24 cellular contexts compared by ENCODE assay signal in genomic region chr17:81170727-81171494, GRCh38. TPM values are rescaled to one million over a fixed set of nuclear protein-coding genes. Genes with fewer than 3 reads are reported as not detected.
"Had no signal": no experiment of that assay in that cellular context is flagged by ENCODE, and none has a peak within 500 bp of the region (broad histone marks: within the 10 kb centered on the region; RNA-seq: fewer than 3 reads in every experiment).

No MANE protein-coding gene starts in this region.

- H3K36me3 Mint-ChIP-seq: activated naive CD4-positive, alpha-beta T cell treated with anti-CD3 and anti-CD28 coated beads, Interleukin-2, amount 50 U/mL, for 24 hours; T-cell had no signal

- H3K4me3 ChIP-seq: dorsolateral prefrontal cortex, spleen, thoracic aorta had no signal

- DNase-seq: activated CD4-positive, alpha-beta T cell treated with anti-CD3 and anti-CD28 coated beads for 1 hour; activated CD4-positive, alpha-beta T cell treated with anti-CD3 and anti-CD28 coated beads, Interleukin-2, amount 50 U/mL, for 1 hour; activated CD8-positive, alpha-beta T cell treated with anti-CD3 and anti-CD28 coated beads, Interleukin-2, amount 10 ng/mL, durations not matched to agents 7 days and 5 days; activated gamma-delta T cell; aorta; effector memory CD8-positive, alpha-beta T cell; hippocampal formation; left ventricle myocardium superior; spleen; stimulated activated CD4-positive, alpha-beta T cell treated with anti-CD3 and anti-CD28 coated beads, Interleukin-4, amount 100 ng/mL, for 1 hour; stimulated activated naive CD4-positive, alpha-beta T cell treated with Interleukin-2 at 50 U/mL for 16 hours; T-cell had no signal

- H3K9me3 ChIP-seq: thoracic aorta had no signal

- H3K27me3 ChIP-seq: dorsolateral prefrontal cortex had no signal

- H3K9me3 Mint-ChIP-seq: activated naive CD4-positive, alpha-beta T cell treated with anti-CD3 and anti-CD28 coated beads, Interleukin-2, amount 50 U/mL, for 24 hours; activated T-helper 1 cell treated with anti-CD3 and anti-CD28 coated beads, Interleukin-12 subunit alpha, Interleukin-12 subunit beta, Interleukin-2, Interleukin-4 antibody, amounts not matched to agents 30 ng/mL and 10 ng/mL and 1 ng/mL, durations not matched to agents 14 hours and 24 hours and 36 hours; effector memory CD8-positive, alpha-beta T cell; T-cell had no signal

- H3K27ac Mint-ChIP-seq: activated CD8-positive, alpha-beta T cell treated with anti-CD3 and anti-CD28 coated beads, Interleukin-2, amount 10 ng/mL, durations not matched to agents 7 days and 5 days; activated naive CD4-positive, alpha-beta T cell treated with anti-CD3 and anti-CD28 coated beads, Interleukin-2, amount 50 U/mL, for 24 hours; activated T-helper 1 cell treated with anti-CD3 and anti-CD28 coated beads, Interleukin-12 subunit alpha, Interleukin-12 subunit beta, Interleukin-2, Interleukin-4 antibody, amounts not matched to agents 30 ng/mL and 10 ng/mL and 1 ng/mL, durations not matched to agents 14 hours and 24 hours and 36 hours; effector memory CD8-positive, alpha-beta T cell; T-cell had no signal

- ATAC-seq: activated CD8-positive, alpha-beta T cell treated with anti-CD3 and anti-CD28 coated beads, Interleukin-2, amount 10 ng/mL, durations not matched to agents 7 days and 5 days; effector memory CD8-positive, alpha-beta T cell; esophagus mucosa; left ventricle myocardium superior; T-cell had no signal

- H3K4me3 Mint-ChIP-seq: activated CD8-positive, alpha-beta T cell treated with anti-CD3 and anti-CD28 coated beads, Interleukin-2, amount 10 ng/mL, durations not matched to agents 7 days and 5 days; activated naive CD4-positive, alpha-beta T cell treated with anti-CD3 and anti-CD28 coated beads, Interleukin-2, amount 50 U/mL, for 24 hours; activated T-helper 1 cell treated with anti-CD3 and anti-CD28 coated beads, Interleukin-12 subunit alpha, Interleukin-12 subunit beta, Interleukin-2, Interleukin-4 antibody, amounts not matched to agents 30 ng/mL and 10 ng/mL and 1 ng/mL, durations not matched to agents 14 hours and 24 hours and 36 hours; brain; effector memory CD8-positive, alpha-beta T cell; neural crest cell; T-cell; type B pancreatic cell had no signal

- H3K4me1 Mint-ChIP-seq: neural crest cell had no signal

- H3K36me3 ChIP-seq: spleen, thoracic aorta had no signal

- H3K27ac ChIP-seq: spleen, thoracic aorta had no signal

RNA-seq across cellular contexts. Expression of gene PVALEF, which starts 5.6 kb away (rescaled TPM):
- total RNA-seq: activated CD8-positive, alpha-beta T cell treated with anti-CD3 and anti-CD28 coated beads, Interleukin-2, amount 10 ng/mL, durations not matched to agents 7 days and 5 days; activated T-helper 1 cell treated with anti-CD3 and anti-CD28 coated beads, Interleukin-12 subunit alpha, Interleukin-12 subunit beta, Interleukin-2, Interleukin-4 antibody, amounts not matched to agents 30 ng/mL and 10 ng/mL and 1 ng/mL, durations not matched to agents 14 hours and 24 hours and 36 hours; aorta; cardiac septum; endothelial cell of umbilical vein; esophagus mucosa; frontal cortex; neural crest cell; omental fat pad; spleen; T-cell; thoracic aorta had no signal
- polyA plus RNA-seq: aorta, endothelial cell of umbilical vein, spleen had no signal
